ENCODE assay signal across 15 cellular contexts in genomic region chr1:211903490-211904260, GRCh38.
A peak's percentile ranks its signal among the peaks of the same experiment; 100 is the strongest.
DNase-seq lines count a peak whose midpoint lies in the region; ATAC-seq and TF ChIP-seq lines count a peak whose summit lies in the region.
"Had no signal": no experiment of that assay in that cellular context is flagged by ENCODE, and none has a peak within 500 bp of the region (broad histone marks: within the 10 kb centered on the region; RNA-seq: fewer than 3 reads in every experiment).

No MANE protein-coding gene starts in this region.

- H3K27me3 Mint-ChIP-seq in activated T-helper 17 cell treated with anti-CD3 and anti-CD28 coated beads, Interleukin-2, amount 50 U/mL, for 72 hours: no peaks in the 10 kb centered on the region
- H3K27me3 Mint-ChIP-seq: CD4-positive, alpha-beta T cell had no signal

- no peaks in the 10 kb centered on the region for H3K27me3 ChIP-seq in body of pancreas
- H3K27me3 ChIP-seq in MG63: no peaks in the 10 kb centered on the region
- H3K27me3 ChIP-seq: BLaER1 treated with 17β-estradiol and CSF1 and Interleukin-3, amounts not matched to agents 10 nM and 100 nM had no signal

- H3K4me3 ChIP-seq in body of pancreas (no peak overlapping the region), MG63 (no peak overlapping the region)
- H3K4me3 ChIP-seq: BLaER1 treated with 17β-estradiol and CSF1 and Interleukin-3, amounts not matched to agents 10 nM and 100 nM; HAP-1 had no signal

- DNase-seq in body of pancreas (no peak), left lobe of liver (ENCODE audit: low spot score) (no peak), mucosa of gallbladder (ENCODE audit: low spot score) (peak; percentile 32), superior temporal gyrus (ENCODE audit: extremely low spot score) (no peak), MG63 (no peak)
- DNase-seq: ACHN; Calu3; CD4-positive, alpha-beta T cell; DMS 273 treated with DMSO at 0.1 percent for 48 hours; DMS79 treated with DMSO at 0.1 percent for 48 hours; EL had no signal

- peak overlapping the region in 1 of 4 donors; percentile 53 for H3K27ac ChIP-seq in body of pancreas
- H3K27ac ChIP-seq: BLaER1 treated with 17β-estradiol and CSF1 and Interleukin-3, amounts not matched to agents 10 nM and 100 nM had no signal

- TF ChIP-seq CTCF in body of pancreas (IDR thresholded peaks at IDR 0.05): no peak

- WGBS in body of pancreas, 2 donors: 30 to 40% methylated on average over 2 of the region's 2 CpGs

- intact Hi-C loops in body of pancreas (cut with DNase I): no loop called here

- no peak for TF ChIP-seq POLR2A in body of pancreas (IDR thresholded peaks at IDR 0.05)

- no peaks in the 10 kb centered on the region for H3K9me3 ChIP-seq in body of pancreas
- H3K9me3 ChIP-seq in MG63: no peaks in the 10 kb centered on the region
- H3K9me3 ChIP-seq: HAP-1 had no signal

- H3K9me3 Mint-ChIP-seq in activated T-helper 17 cell treated with anti-CD3 and anti-CD28 coated beads, Interleukin-2, amount 50 U/mL, for 72 hours: no peaks in the 10 kb centered on the region
- H3K9me3 Mint-ChIP-seq: CD4-positive, alpha-beta T cell had no signal

- H3K4me3 Mint-ChIP-seq in activated T-helper 17 cell treated with anti-CD3 and anti-CD28 coated beads, Interleukin-2, amount 50 U/mL, for 72 hours: no peak overlapping the region
- H3K4me3 Mint-ChIP-seq: CD4-positive, alpha-beta T cell had no signal

- no peaks in the 10 kb centered on the region for H3K36me3 Mint-ChIP-seq in activated T-helper 17 cell treated with anti-CD3 and anti-CD28 coated beads, Interleukin-2, amount 50 U/mL, for 72 hours (ENCODE audit: low read depth)

- peak; percentile 40 for ATAC-seq in body of pancreas
- ATAC-seq in left lobe of liver: peak; percentile 84
- ATAC-seq in GM21515 (IDR thresholded peaks at IDR 0.05; ENCODE audit: unreplicated experiment): no peak
- ATAC-seq in activated T-helper 17 cell treated with anti-CD3 and anti-CD28 coated beads, Interleukin-2, amount 50 U/mL, for 72 hours (replicated peaks): no peak

- H3K27ac Mint-ChIP-seq in activated T-helper 17 cell treated with anti-CD3 and anti-CD28 coated beads, Interleukin-2, amount 50 U/mL, for 72 hours: no peak overlapping the region
- H3K27ac Mint-ChIP-seq: CD4-positive, alpha-beta T cell had no signal

- H3K36me3 ChIP-seq in body of pancreas (replicated peaks in 1 of 2; ENCODE audit: insufficient read depth in 1 of 2, low read depth in 2 of 2) (no peaks in the 10 kb centered on the region), MG63 (no peaks in the 10 kb centered on the region)
- H3K36me3 ChIP-seq: HAP-1 had no signal

- peaks cover 12% of the 10 kb centered on the region for H3K4me1 ChIP-seq in body of pancreas
- H3K4me1 ChIP-seq: HAP-1 had no signal

- no peaks in the 10 kb centered on the region for H3K4me1 Mint-ChIP-seq in activated T-helper 17 cell treated with anti-CD3 and anti-CD28 coated beads, Interleukin-2, amount 50 U/mL, for 72 hours

Comparison
In these comparisons a context has a peak if more than half of its experiments do, and no peak if none do; other contexts are left out.
1. ATAC-seq: peak in body of pancreas (single experiment) and left lobe of liver (single experiment); none in GM21515 (single experiment) and activated T-helper 17 cell treated with anti-CD3 and anti-CD28 coated beads, Interleukin-2, amount 50 U/mL, for 72 hours (single experiment).